1 cellular context compared by ENCODE assay signal in genomic region chr14:34548472-34548981, GRCh38.
TF ChIP-seq lines count a peak whose summit lies in the region.

No MANE protein-coding gene starts in this region.

TF ChIP-seq in SK-N-SH, 30 proteins besides CTCF, POLR2A, EP300 and RAD21 (continued from another document):
- TF ChIP-seq USF1 (IDR thresholded peaks at IDR 0.05; ENCODE audit: borderline replicate concordance, low read depth) (no peak), YY1 (IDR thresholded peaks at IDR 0.05; ENCODE audit: low read depth) (no peak), IRF3 (IDR thresholded peaks at IDR 0.05; ENCODE audit: low read depth, low read length) (no peak), REST (IDR thresholded peaks at IDR 0.05; ENCODE audit: low read depth, low read length) (no peak)
